Comparison of ENCODE assay signal across 8 cellular contexts in the genomic region with DNA sequence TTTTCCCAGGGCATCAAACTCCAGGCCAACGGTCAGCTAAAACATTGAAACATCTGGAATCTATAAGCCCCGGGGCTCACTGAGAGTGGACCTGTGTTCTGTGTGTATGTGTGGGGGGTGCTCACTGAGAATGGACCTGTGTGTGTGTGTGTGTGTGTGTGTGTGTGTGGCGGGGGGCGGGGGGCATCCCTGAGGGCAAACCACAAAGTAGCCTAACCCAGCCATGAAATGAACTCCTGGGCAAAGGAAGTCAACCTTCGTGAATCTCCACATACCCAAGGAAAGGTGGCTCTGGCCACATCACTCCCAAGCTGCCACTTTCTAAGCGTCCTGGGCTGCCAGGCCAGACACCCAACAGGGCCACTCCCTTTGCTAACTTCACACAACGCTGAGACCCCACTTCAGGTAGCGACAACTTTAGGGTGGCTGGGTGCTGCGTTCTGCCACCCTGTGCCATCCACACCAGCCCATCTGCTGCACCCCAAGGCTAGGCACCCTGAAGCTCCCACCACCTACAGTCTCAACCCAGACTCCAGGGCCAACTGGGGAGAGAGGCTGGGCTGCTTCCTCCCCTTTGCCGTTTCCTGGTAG. TPM values are rescaled to one million over a fixed set of nuclear protein-coding genes. Genes with fewer than 3 reads are reported as not detected.
A peak's percentile ranks its signal among the peaks of the same experiment; 100 is the strongest.
DNase-seq lines count a peak whose midpoint lies in the region; ATAC-seq and TF ChIP-seq lines count a peak whose summit lies in the region.

No MANE protein-coding gene starts in this region.

- POLR2A ChIA-PET in WTC11 (lab: Charles Lee): interaction anchor here (0.9 to 2.7 kb wide), 4 partner anchors 9 to 56 kb away, joined by 3 to 11 read pairs (median 6); partner anchors contain the start of gene SIRT7

- H2BK12ac ChIP-seq in H9 (ENCODE audit: insufficient read length, low read depth, low read length): no peak overlapping the region

- H3K23me2 ChIP-seq in H9 (ENCODE audit: insufficient read length, low read depth, low read length, poor library complexity, severe bottlenecking): peaks cover 11% of the 10 kb centered on the region

- no peaks in the 10 kb centered on the region for H3K9me3 Mint-ChIP-seq in H9
- H3K9me3 Mint-ChIP-seq in WTC11: no peaks in the 10 kb centered on the region

- intact Hi-C loops in lower leg skin (cut with DNase I; ENCODE audit: low total_unique reads): no loop called here

- H3K14ac ChIP-seq in H9 (ENCODE audit: insufficient read depth, low read length): no peak overlapping the region

- no CpG with 5 or more reads among the region's 10 CpGs for WGBS in H9 (ENCODE audit: extremely low coverage, insufficient read length, low lambda C conversion rate)
- 58% methylated on average over 6 of the region's 10 CpGs; no CpG with 5 or more reads in 1 of the 2 donors for WGBS in gastroesophageal sphincter (ENCODE audit: low coverage in 1 of 2), 2 donors
- WGBS in lower leg skin, 2 donors: 47 to 59% methylated on average over 10 of the region's 10 CpGs

- no peak overlapping the region for H2BK15ac ChIP-seq in H9 (ENCODE audit: low read depth, low read length)

- H3T11ph ChIP-seq in H9 (ENCODE audit: low read length): no peak overlapping the region

- H3K27me3 Mint-ChIP-seq in H9 (ENCODE audit: low read depth): peaks cover 16% of the 10 kb centered on the region
- H3K27me3 Mint-ChIP-seq in WTC11 (ENCODE audit: low read depth): peaks cover 3% of the 10 kb centered on the region; the same call in 1 of the 2 replicates

- H3K4me1 ChIP-seq in H9 (ENCODE audit: insufficient read depth, low read length) (peaks cover 3% of the 10 kb centered on the region; the same call in 1 of the 2 replicates), gastroesophageal sphincter (peaks cover 0 to 67% (median 52%) of the 10 kb centered on the region in 3 donors), skeletal muscle tissue (ENCODE audit: control insufficient read depth in 3 of 3, insufficient read depth in 3 of 3, low read length in 3 of 3) (peaks cover 49 to 65% (median 56%) of the 10 kb centered on the region in 3 donors)

- peak overlapping the region; percentile 15 for H3K4me2 ChIP-seq in H9 (ENCODE audit: insufficient read depth, insufficient read length, low read length)

- H3K79me2 ChIP-seq in H9 (ENCODE audit: insufficient read depth, low read length): peaks cover 22% of the 10 kb centered on the region; the same call in 1 of the 2 replicates

- H3K9me3 ChIP-seq in H9 (ENCODE audit: control insufficient read depth, low read depth, low read length) (no peaks in the 10 kb centered on the region), gastroesophageal sphincter (no peaks in the 10 kb centered on the region), skeletal muscle tissue (ENCODE audit: control insufficient read depth in 3 of 3, low read length in 3 of 3) (no peaks in the 10 kb centered on the region)

- H3K4me1 Mint-ChIP-seq in H9 (peaks cover 35 to 38% of the 10 kb centered on the region in 2 experiments), WTC11 (peaks cover 29% of the 10 kb centered on the region)

- no peak overlapping the region for H4K8ac ChIP-seq in H9 (replicated peaks; ENCODE audit: insufficient read length, low read depth, low read length)

- CTCF ChIA-PET in WTC11 (lab: Charles Lee): interaction anchor here (0.5 to 3.9 kb wide), 9 partner anchors 18 to 112 kb away, joined by 3 to 21 read pairs (median 7); partner anchors contain the start of genes CENPX, DCXR, LRRC45 and RAC3

- TF ChIP-seq CTCF in H9 (conservative IDR thresholded peaks at IDR 0.05) (no peak), WTC11 (IDR thresholded peaks at IDR 0.05) (no peak), gastroesophageal sphincter (IDR thresholded peaks at IDR 0.05) (no peak), lower leg skin (IDR thresholded peaks at IDR 0.05) (peak in 1 of 3 donors; percentile 8), GM10266 (IDR thresholded peaks at IDR 0.05; ENCODE audit: control insufficient read depth, insufficient read depth, low read depth, missing control alignments) (no peak)

- H3K4me3 Mint-ChIP-seq in H9 (peak overlapping the region; percentile 79 to 85), WTC11 (peak overlapping the region; percentile 75)

- H3K79me1 ChIP-seq in H9 (ENCODE audit: insufficient read depth, low read depth, low read length, poor library complexity, severe bottlenecking): peaks cover 5% of the 10 kb centered on the region

- H2BK5ac ChIP-seq in H9 (ENCODE audit: insufficient read length, low read length): no peak overlapping the region

- peak overlapping the region; percentile 93 to 99 for H3K4me3 ChIP-seq in gastroesophageal sphincter
- peak overlapping the region; percentile 75 to 83 (median 79) for H3K4me3 ChIP-seq in skeletal muscle tissue (ENCODE audit: low read length in 3 of 3)
- no peak overlapping the region for H3K4me3 ChIP-seq in lower leg skin (ENCODE audit: low read depth, poor library complexity, severe bottlenecking)

- H2BK120ac ChIP-seq in H9 (ENCODE audit: low read depth, low read length, poor library complexity, severe bottlenecking): no peak overlapping the region

- no peak overlapping the region for H4K91ac ChIP-seq in H9 (ENCODE audit: insufficient read length, low read depth, low read length)

- ATAC-seq in WTC11 (no peak), gastroesophageal sphincter (no peak), GM21786 (IDR thresholded peaks at IDR 0.05; ENCODE audit: unreplicated experiment) (no peak)

- H4K5ac ChIP-seq in H9 (ENCODE audit: insufficient read length, low read depth, low read length): no peak overlapping the region

- DNase-seq in H9 (no peak), WTC11 (ENCODE audit: low spot score) (no peak), lower leg skin (ENCODE audit: low spot score in 2 of 2) (no peak), GM10266 (ENCODE audit: extremely low spot score) (no peak)
- DNase-seq in activated CD8-positive, alpha-beta memory T cell treated with anti-CD3 and anti-CD28 coated beads, Interleukin-2, amount 50 U/mL, for 4 hours: no peak

- no peaks in the 10 kb centered on the region for H4K20me1 ChIP-seq in H9 (ENCODE audit: control insufficient read depth, insufficient read depth, insufficient read length)

- H2AFZ ChIP-seq in H9 (ENCODE audit: low read length): no peak overlapping the region

- H3K9ac ChIP-seq in H9 (ENCODE audit: extremely low read depth, insufficient read length, low read length) (no peak overlapping the region), skeletal muscle tissue (ENCODE audit: low read depth in 1 of 3, low read length in 3 of 3) (peak overlapping the region; percentile 74 to 90 (median 84))

- H3K56ac ChIP-seq in H9 (ENCODE audit: insufficient read length, low read depth, low read length): no peak overlapping the region

- peaks cover 0 to 15% of the 10 kb centered on the region in 2 donors for H3K36me3 ChIP-seq in gastroesophageal sphincter
- H3K36me3 ChIP-seq in skeletal muscle tissue (ENCODE audit: control insufficient read depth in 3 of 3, insufficient read depth in 3 of 3, low read length in 3 of 3): peaks cover 8 to 11% (median 10%) of the 10 kb centered on the region in 3 donors

- no peak for TF ChIP-seq EP300 in gastroesophageal sphincter (IDR thresholded peaks at IDR 0.05)

- H3K27ac Mint-ChIP-seq in H9: peak overlapping the region; percentile 31 to 96 (median 86); a peak in 4 of 7 replicates
- peak overlapping the region; percentile 89 for H3K27ac Mint-ChIP-seq in WTC11

- H3K27me3 ChIP-seq in H9 (ENCODE audit: insufficient read depth, low read length): no peaks in the 10 kb centered on the region
- peaks cover 18% of the 10 kb centered on the region for H3K27me3 ChIP-seq in gastroesophageal sphincter
- H3K27me3 ChIP-seq in skeletal muscle tissue (ENCODE audit: control insufficient read depth in 3 of 3, insufficient read depth in 3 of 3, low read length in 3 of 3): peaks cover 0 to 4% (median 0%) of the 10 kb centered on the region in 3 donors

- H3K27ac ChIP-seq in H9 (ENCODE audit: insufficient read length, low read depth, low read length): no peak overlapping the region
- H3K27ac ChIP-seq in gastroesophageal sphincter: peak overlapping the region; percentile 90 to 99 (median 97)
- H3K27ac ChIP-seq in skeletal muscle tissue (ENCODE audit: low read depth, low read length): peak overlapping the region; percentile 97

- H3K18ac ChIP-seq in H9 (ENCODE audit: insufficient read length, low read depth, low read length): no peak overlapping the region

- no peak overlapping the region for H3K23ac ChIP-seq in H9 (ENCODE audit: insufficient read length, low read depth, low read length)

- no peak overlapping the region for H3K4ac ChIP-seq in H9 (ENCODE audit: low read depth, low read length)

- peaks cover 9 to 19% (median 12%) of the 10 kb centered on the region in 3 experiments; a peak in 6 of 7 replicates for H3K36me3 Mint-ChIP-seq in H9 (ENCODE audit: insufficient read depth in 1 of 3, low read depth in 3 of 3)
- peaks cover 10% of the 10 kb centered on the region for H3K36me3 Mint-ChIP-seq in WTC11

- no peak overlapping the region for H2AK5ac ChIP-seq in H9 (ENCODE audit: insufficient read length, low read length)

- H2BK20ac ChIP-seq in H9 (ENCODE audit: low read depth, low read length, poor library complexity, severe bottlenecking): no peak overlapping the region

- no peak for TF ChIP-seq POLR2A in gastroesophageal sphincter (IDR thresholded peaks at IDR 0.05)
- no peak for TF ChIP-seq POLR2A in lower leg skin (IDR thresholded peaks at IDR 0.05)

TF ChIP-seq in WTC11, 78 proteins besides CTCF, POLR2A, EP300 and RAD21 (continues in another document):
- TF ChIP-seq CREM (CRISPR knock-in tag; IDR thresholded peaks at IDR 0.05) (no peak), ZNF121 (CRISPR knock-in tag; IDR thresholded peaks at IDR 0.05) (no peak), ELF4 (CRISPR knock-in tag; IDR thresholded peaks at IDR 0.05; ENCODE audit: low read depth) (no peak), NFYB (CRISPR knock-in tag; conservative IDR thresholded peaks at IDR 0.05; ENCODE audit: low read depth) (no peak)

RNA-seq across cellular contexts. Expression of gene MAFG, which starts 1.6 kb away (rescaled TPM):
- total RNA-seq in H9 (2021) (31.4 and 33.7 TPM in 2 replicates), WTC11 (2021) (24.2 to 29.8 TPM (median 24.3 TPM) in 3 replicates), gastroesophageal sphincter (10 to 100 TPM; 18.8 to 39.3 (median 25.3) TPM), skeletal muscle tissue (8.9 TPM), lower leg skin (10 to 100 TPM; 17.4 to 23.2 (median 19.7) TPM)

RNA-seq across cellular contexts. Expression of gene SIRT7, which starts 8.0 kb away (rescaled TPM):
- total RNA-seq in H9 (2021): 28.7 and 29.7 TPM in 2 replicates
- 19.5 to 24.2 TPM (median 20.9 TPM) in 3 replicates for total RNA-seq in WTC11 (2021)
- total RNA-seq in gastroesophageal sphincter: 10 to 100 TPM; 14.3 to 24.1 (median 18.3) TPM
- 3.7 TPM for total RNA-seq in skeletal muscle tissue
- total RNA-seq in lower leg skin: 10 to 100 TPM; 32.0 to 44.6 (median 38.0) TPM

RNA-seq across cellular contexts. Expression of gene PYCR1, which starts 11.1 kb away (rescaled TPM):
- 111 and 116 TPM in 2 replicates for total RNA-seq in H9 (2021)
- total RNA-seq in WTC11 (2021): 144 to 188 TPM (median 164 TPM) in 3 replicates
- 1 to 10 TPM; 3.4 to 6.8 (median 5.1) TPM for total RNA-seq in gastroesophageal sphincter
- 43.8 TPM for total RNA-seq in skeletal muscle tissue
- total RNA-seq in lower leg skin: 10 to 100 TPM in 1 of 4 donors, 1 to 10 TPM in 3; 4.2 to 13.5 (median 8.3) TPM

RNA-seq across cellular contexts. Expression of gene PCYT2, which starts 14.8 kb away (rescaled TPM):
- total RNA-seq in H9 (2021) (24.5 and 24.9 TPM in 2 replicates), WTC11 (2021) (24.7 to 31.4 TPM (median 26.3 TPM) in 3 replicates), gastroesophageal sphincter (10 to 100 TPM; 18.4 to 45.8 (median 34.4) TPM), skeletal muscle tissue (10.4 TPM), lower leg skin (10 to 100 TPM; 16.2 to 37.0 (median 25.3) TPM)

RNA-seq across cellular contexts. Expression of gene MYADML2, which starts 21.1 kb away (rescaled TPM):
- total RNA-seq in H9 (2021) (0.13 and 0.22 TPM in 2 replicates), WTC11 (2021) (0.44 to 0.62 TPM (median 0.46 TPM) in 3 replicates), gastroesophageal sphincter (not detected), skeletal muscle tissue (16.7 TPM), lower leg skin (not detected)
